In the genomic region with DNA sequence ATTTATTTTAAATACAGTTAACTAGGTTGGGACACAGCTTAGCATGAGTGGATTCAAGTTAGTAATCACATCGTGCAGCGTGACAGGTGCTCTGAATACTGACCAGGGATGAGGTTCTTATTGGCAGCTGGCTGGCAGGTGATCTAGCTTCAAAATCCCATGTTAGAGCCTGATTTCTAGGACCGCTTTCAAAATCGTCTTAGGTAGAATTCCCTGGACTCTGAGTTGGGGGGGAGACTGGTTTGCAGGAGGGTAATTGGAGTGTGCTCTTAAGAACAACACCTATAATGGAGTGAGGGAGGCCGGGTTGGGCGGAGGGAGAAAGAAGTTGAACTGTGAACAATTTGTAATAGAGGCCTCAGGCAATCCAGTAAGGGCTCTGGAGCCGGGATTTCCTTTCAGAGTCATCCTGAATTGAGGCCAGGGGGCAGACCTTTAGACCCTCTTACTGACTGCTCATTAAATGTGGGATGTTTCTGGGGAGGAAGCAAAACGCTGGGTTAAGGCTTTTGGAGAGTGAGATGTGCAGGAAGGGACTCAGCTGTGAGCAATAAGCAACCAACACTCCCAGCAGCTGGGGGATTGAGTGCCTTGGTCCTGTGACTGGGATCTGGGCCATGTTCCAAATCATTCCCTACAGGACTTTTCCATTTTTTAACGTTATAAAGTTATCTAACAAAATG, we compare ENCODE assay signal across 8 cellular contexts. TPM values are rescaled to one million over a fixed set of nuclear protein-coding genes. Genes with fewer than 3 reads are reported as not detected.
DNase-seq lines count a peak whose midpoint lies in the region; ATAC-seq and TF ChIP-seq lines count a peak whose summit lies in the region.

No MANE protein-coding gene starts in this region.

- TF ChIP-seq POLR2A in testis (IDR thresholded peaks at IDR 0.05): no peak

- no peak overlapping the region for H3K27ac ChIP-seq in iPS-18a (ENCODE audit: low read length)
- H3K27ac ChIP-seq in testis: peak overlapping the region in 1 of 2 donors; percentile 96

- TF ChIP-seq CTCF in WI38 (IDR thresholded peaks at IDR 0.05; ENCODE audit: low read depth, low read length) (no peak), testis (IDR thresholded peaks at IDR 0.05) (no peak), GM10266 (IDR thresholded peaks at IDR 0.05; ENCODE audit: control insufficient read depth, insufficient read depth, low read depth, missing control alignments) (no peak)

- CTCF ChIA-PET in activated CD8-positive, alpha-beta memory T cell treated with anti-CD3 and anti-CD28 coated beads, Interleukin-2, amount 10 ng/mL, durations not matched to agents 7 days and 5 days (lab: Charles Lee): interaction anchor here (1.1 to 4.1 kb wide), 16 partner anchors 13 to 1265 kb away, joined by 3 to 62 read pairs (median 8); partner anchors contain the start of genes ALG10 and ETFBKMT

- ATAC-seq in activated CD8-positive, alpha-beta memory T cell treated with anti-CD3 and anti-CD28 coated beads, Interleukin-2, amount 10 ng/mL, durations not matched to agents 7 days and 5 days: no peak
- ATAC-seq in GM21717 (IDR thresholded peaks at IDR 0.05; ENCODE audit: unreplicated experiment): no peak
- no peak for ATAC-seq in GM18870 (IDR thresholded peaks at IDR 0.05; ENCODE audit: unreplicated experiment)

- H3K9me3 Mint-ChIP-seq in activated CD8-positive, alpha-beta memory T cell treated with anti-CD3 and anti-CD28 coated beads, Interleukin-2, amount 10 ng/mL, durations not matched to agents 7 days and 5 days (ENCODE audit: low read depth): no peaks in the 10 kb centered on the region

- intact Hi-C loops in testis (cut with DNase I; ENCODE audit: low total_unique reads): loop anchor here (10.0 kb wide), 1 partner anchor 1268 kb away; the partner anchor contains the start of gene ALG10

- no peaks in the 10 kb centered on the region for H3K27me3 Mint-ChIP-seq in activated CD8-positive, alpha-beta memory T cell treated with anti-CD3 and anti-CD28 coated beads, Interleukin-2, amount 10 ng/mL, durations not matched to agents 7 days and 5 days

- peaks cover 5% of the 10 kb centered on the region for H3K4me1 ChIP-seq in iPS-18a (ENCODE audit: control insufficient read depth, low read depth, low read length)
- peaks cover 8% of the 10 kb centered on the region for H3K4me1 ChIP-seq in testis

- H3K36me3 Mint-ChIP-seq in activated CD8-positive, alpha-beta memory T cell treated with anti-CD3 and anti-CD28 coated beads, Interleukin-2, amount 10 ng/mL, durations not matched to agents 7 days and 5 days: peaks cover 14% of the 10 kb centered on the region

- no peak overlapping the region for H3K9ac ChIP-seq in iPS-18a (ENCODE audit: low read length)

- H3K4me3 ChIP-seq in WI38 (ENCODE audit: low read depth, low read length): peak overlapping the region; percentile 99
- peak overlapping the region; percentile 96 for H3K4me3 ChIP-seq in iPS-18a (ENCODE audit: low read length)
- peak overlapping the region; percentile 98 to 100 for H3K4me3 ChIP-seq in testis

- peak overlapping the region; percentile 91 for H3K4me3 Mint-ChIP-seq in activated CD8-positive, alpha-beta memory T cell treated with anti-CD3 and anti-CD28 coated beads, Interleukin-2, amount 10 ng/mL, durations not matched to agents 7 days and 5 days

- H3K36me3 ChIP-seq in iPS-18a (ENCODE audit: control insufficient read depth, low read depth, low read length): peaks cover 20% of the 10 kb centered on the region
- H3K36me3 ChIP-seq in testis (ENCODE audit: low read depth, missing control alignments): no peaks in the 10 kb centered on the region

- H3K9me3 ChIP-seq in iPS-18a (ENCODE audit: control insufficient read depth, low read depth, low read length): no peaks in the 10 kb centered on the region
- H3K9me3 ChIP-seq in testis: no peaks in the 10 kb centered on the region

- peak overlapping the region; percentile 83 for H3K27ac Mint-ChIP-seq in activated CD8-positive, alpha-beta memory T cell treated with anti-CD3 and anti-CD28 coated beads, Interleukin-2, amount 10 ng/mL, durations not matched to agents 7 days and 5 days

- H3K27me3 ChIP-seq in iPS-18a (ENCODE audit: control insufficient read depth, insufficient read depth, low read length) (no peaks in the 10 kb centered on the region), testis (no peaks in the 10 kb centered on the region)

- WGBS in testis, 2 donors: 18 to 25% methylated on average over 9 of the region's 9 CpGs

- no peak for DNase-seq in activated CD8-positive, alpha-beta memory T cell treated with anti-CD3 and anti-CD28 coated beads, Interleukin-2, amount 10 ng/mL, durations not matched to agents 7 days and 5 days
- no peak for DNase-seq in activated CD8-positive, alpha-beta memory T cell treated with anti-CD3 and anti-CD28 coated beads, Interleukin-2, amount 50 U/mL, for 48 hours
- peak; percentile 29 for DNase-seq in testis
- no peak for DNase-seq in GM10266 (ENCODE audit: extremely low spot score)

- H3K4me1 Mint-ChIP-seq in activated CD8-positive, alpha-beta memory T cell treated with anti-CD3 and anti-CD28 coated beads, Interleukin-2, amount 10 ng/mL, durations not matched to agents 7 days and 5 days: peaks cover 19% of the 10 kb centered on the region

RNA-seq across cellular contexts. Expression of gene YARS2, which starts 0.9 kb away (rescaled TPM):
- 10 to 100 TPM; 21.1 to 28.7 TPM for total RNA-seq in activated CD8-positive, alpha-beta memory T cell treated with anti-CD3 and anti-CD28 coated beads, Interleukin-2, amount 10 ng/mL, durations not matched to agents 7 days and 5 days
- total RNA-seq in testis: 10 to 100 TPM; 19.5 to 29.8 TPM
- 13.9 TPM for polyA plus RNA-seq in testis (ENCODE audit: insufficient read depth, low read depth, low replicate concordance)
